Comparison of ENCODE assay signal across 4 cellular contexts in the genomic region with DNA sequence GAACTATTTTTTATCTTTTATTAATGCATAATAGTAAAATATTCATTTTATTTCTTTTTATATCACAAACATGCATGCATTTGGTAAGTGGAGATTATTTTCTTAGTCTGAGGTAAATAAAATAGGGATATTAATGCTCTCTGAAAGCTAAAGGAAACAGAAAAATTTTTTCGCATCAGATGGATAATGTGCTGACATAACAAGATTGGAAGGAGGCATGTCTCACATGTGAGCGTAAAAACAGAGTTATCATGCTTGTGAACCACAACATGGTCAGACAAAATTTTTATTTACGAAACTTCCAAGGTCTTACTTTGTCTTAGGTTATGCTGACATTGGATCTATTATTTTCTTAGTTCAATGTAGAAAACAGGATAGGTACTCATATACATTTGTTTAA.
TF ChIP-seq lines count a peak whose summit lies in the region.

No MANE protein-coding gene starts in this region.

TF ChIP-seq in HepG2, 621 proteins besides CTCF, POLR2A, EP300 and RAD21:
- TF ChIP-seq DNMT1 (CRISPR knock-in tag; IDR thresholded peaks at IDR 0.05) (no peak), MAFK (conservative IDR thresholded peaks at IDR 0.05 in 1 of 2, IDR thresholded peaks at IDR 0.05 in 1 of 2; ENCODE audit: low read length in 2 of 2) (peak; percentile 76 to 84), MAFF (IDR thresholded peaks at IDR 0.05; ENCODE audit: low read depth, low read length) (peak; percentile 79)
- TF ChIP-seq, protein P1, sequence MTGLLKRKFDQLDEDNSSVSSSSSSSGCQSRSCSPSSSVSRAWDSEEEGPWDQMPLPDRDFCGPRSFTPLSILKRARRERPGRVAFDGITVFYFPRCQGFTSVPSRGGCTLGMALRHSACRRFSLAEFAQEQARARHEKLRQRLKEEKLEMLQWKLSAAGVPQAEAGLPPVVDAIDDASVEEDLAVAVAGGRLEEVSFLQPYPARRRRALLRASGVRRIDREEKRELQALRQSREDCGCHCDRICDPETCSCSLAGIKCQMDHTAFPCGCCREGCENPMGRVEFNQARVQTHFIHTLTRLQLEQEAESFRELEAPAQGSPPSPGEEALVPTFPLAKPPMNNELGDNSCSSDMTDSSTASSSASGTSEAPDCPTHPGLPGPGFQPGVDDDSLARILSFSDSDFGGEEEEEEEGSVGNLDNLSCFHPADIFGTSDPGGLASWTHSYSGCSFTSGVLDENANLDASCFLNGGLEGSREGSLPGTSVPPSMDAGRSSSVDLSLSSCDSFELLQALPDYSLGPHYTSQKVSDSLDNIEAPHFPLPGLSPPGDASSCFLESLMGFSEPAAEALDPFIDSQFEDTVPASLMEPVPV (CRISPR knock-in tag; IDR thresholded peaks at IDR 0.05): no peak
TF ChIP-seq in HepG2: peak in this region for 2.

TF ChIP-seq in A549, 52 proteins besides CTCF, POLR2A, EP300 and RAD21:
- peak; percentile 82 for TF ChIP-seq MAFK (IDR thresholded peaks at IDR 0.05; ENCODE audit: partially characterized antibody)
- no peak for TF ChIP-seq RFX5 (IDR thresholded peaks at IDR 0.05)

TF ChIP-seq in IMR-90, 13 proteins besides CTCF, POLR2A, EP300 and RAD21:
- no peak for TF ChIP-seq CHD1 (IDR thresholded peaks at IDR 0.05; ENCODE audit: low read depth, low read length)
- TF ChIP-seq FOS (IDR thresholded peaks at IDR 0.05; ENCODE audit: low read depth, low read length): no peak
- no peak for TF ChIP-seq MAZ (IDR thresholded peaks at IDR 0.05; ENCODE audit: borderline replicate concordance, low read depth, low read length)
- TF ChIP-seq MAFK (IDR thresholded peaks at IDR 0.05; ENCODE audit: low read depth, low read length): peak; percentile 81
TF ChIP-seq in IMR-90: peak in this region for 1.

TF ChIP-seq in K562, 482 proteins besides CTCF, POLR2A, EP300 and RAD21:
- TF ChIP-seq MAFF (IDR thresholded peaks at IDR 0.05; ENCODE audit: low read length) (peak; percentile 61), MAFK (IDR thresholded peaks at IDR 0.05; ENCODE audit: low read length) (peak; percentile 35), MAFG (tag; conservative IDR thresholded peaks at IDR 0.05) (peak; percentile 39; the same call in 1 of the 2 replicates), ZFPM2 (CRISPR knock-in tag; IDR thresholded peaks at IDR 0.05) (no peak), ZNF316 (IDR thresholded peaks at IDR 0.05) (peak; percentile 82), C11orf30 (IDR thresholded peaks at IDR 0.05; ENCODE audit: low read depth) (peak; percentile 54; the same call in 1 of the 2 replicates)
